8 cellular contexts compared by ENCODE assay signal in the genomic region with DNA sequence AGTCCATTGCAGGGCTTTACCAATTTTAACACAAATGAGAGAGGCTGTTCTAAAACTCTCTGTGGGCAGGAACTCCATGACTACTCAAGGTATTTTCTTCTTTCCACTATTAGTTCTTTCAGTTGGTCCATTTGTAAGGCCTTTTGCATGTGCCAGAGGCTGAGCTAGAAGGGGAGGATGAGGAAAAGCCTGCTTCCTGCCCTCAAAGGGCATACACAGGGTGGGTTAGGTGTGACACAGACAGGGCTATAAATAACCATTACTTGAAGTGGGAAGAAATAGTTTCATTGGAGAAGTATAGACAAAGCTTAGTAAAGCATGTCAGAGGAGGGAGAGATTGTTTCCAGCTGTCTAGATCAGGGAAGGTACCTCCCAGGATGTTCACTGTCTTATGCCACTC. TPM values are rescaled to one million over a fixed set of nuclear protein-coding genes. Genes with fewer than 3 reads are reported as not detected.
"Had no signal": no experiment of that assay in that cellular context is flagged by ENCODE, and none has a peak within 500 bp of the region (broad histone marks: within the 10 kb centered on the region; RNA-seq: fewer than 3 reads in every experiment).

No MANE protein-coding gene starts in this region.

- ATAC-seq: HCT116, K562 had no signal

- DNase-seq: GM23248, GOT3, H7, HFFc6, IMR-90 had no signal

- H3K27ac Mint-ChIP-seq: HFFc6 had no signal

- H3K9me3 Mint-ChIP-seq: HFFc6 had no signal

- H3K4me3 Mint-ChIP-seq: HFFc6 had no signal

RNA-seq across cellular contexts. Expression of a gene that starts 52.1 kb away (rescaled TPM):
- total RNA-seq: HT-29 had no signal
